9 cellular contexts compared by ENCODE assay signal in the genomic region with DNA sequence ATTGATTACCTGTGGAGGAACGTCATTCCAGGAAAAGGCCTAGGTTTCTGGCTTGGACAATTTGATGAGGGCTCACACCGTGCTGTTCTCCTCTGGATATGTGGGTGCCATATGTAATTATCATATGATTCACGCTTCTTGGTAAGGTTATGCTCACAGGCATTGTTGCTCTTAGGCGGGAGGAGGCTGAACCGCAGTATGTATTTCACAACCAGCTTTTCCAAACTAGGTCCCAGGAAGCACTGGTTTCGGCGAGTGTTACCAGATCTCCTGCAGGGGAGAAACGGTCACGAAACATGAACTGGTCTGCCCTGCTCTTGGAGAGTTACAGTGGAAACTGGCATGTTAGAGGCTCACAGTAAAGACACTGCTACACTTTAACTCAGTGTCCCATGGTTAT. TPM values are rescaled to one million over a fixed set of nuclear protein-coding genes. Genes with fewer than 3 reads are reported as not detected.
A peak's percentile ranks its signal among the peaks of the same experiment; 100 is the strongest.
DNase-seq lines count a peak whose midpoint lies in the region; ATAC-seq and TF ChIP-seq lines count a peak whose summit lies in the region.
"Had no signal": no experiment of that assay in that cellular context is flagged by ENCODE, and none has a peak within 500 bp of the region (broad histone marks: within the 10 kb centered on the region; RNA-seq: fewer than 3 reads in every experiment).

No MANE protein-coding gene starts in this region.

- BruUV-seq in Caco-2 (replicated peaks; lab: Mats Ljungman, UMichigan) = no TSS peak

- no peaks in the 10 kb centered on the region for H3K9me3 Mint-ChIP-seq in activated naive CD8-positive, alpha-beta T cell treated with anti-CD3 and anti-CD28 coated beads, Interleukin-2, amount 10 ng/mL, durations not matched to agents 7 days and 5 days
- peaks cover 12% of the 10 kb centered on the region for H3K9me3 Mint-ChIP-seq in Caco-2 (ENCODE audit: unreplicated experiment)

- no peak for TF ChIP-seq CTCF in Caco-2 (IDR thresholded peaks at IDR 0.05; ENCODE audit: insufficient read depth in 1 of 2, low read depth in 1 of 2, low read length in 1 of 2, severe bottlenecking in 1 of 2, unreplicated experiment in 1 of 2)

- peaks cover 13% of the 10 kb centered on the region for H3K4me1 Mint-ChIP-seq in activated naive CD8-positive, alpha-beta T cell treated with anti-CD3 and anti-CD28 coated beads, Interleukin-2, amount 10 ng/mL, durations not matched to agents 7 days and 5 days
- H3K4me1 Mint-ChIP-seq in Caco-2 (ENCODE audit: low read depth, unreplicated experiment) = no peaks in the 10 kb centered on the region

- H3K27me3 ChIP-seq in iPS-20b (ENCODE audit: insufficient read depth, low read length) (no peaks in the 10 kb centered on the region), Caco-2 (replicated peaks; ENCODE audit: control insufficient read depth, insufficient read depth, low read length) (no peaks in the 10 kb centered on the region)

- CTCF ChIA-PET in Caco-2 (lab: Charles Lee) = interaction anchor here (0.6 kb wide), 1 partner anchor 19 kb away, joined by 3 read pairs; no protein-coding TSS in a partner anchor

- peaks cover 1% of the 10 kb centered on the region for H3K36me3 Mint-ChIP-seq in activated naive CD8-positive, alpha-beta T cell treated with anti-CD3 and anti-CD28 coated beads, Interleukin-2, amount 10 ng/mL, durations not matched to agents 7 days and 5 days
- H3K36me3 Mint-ChIP-seq in Caco-2 (ENCODE audit: insufficient read depth, unreplicated experiment) = no peaks in the 10 kb centered on the region

- H3K4me3 ChIP-seq in iPS-20b (ENCODE audit: low read length) = peak overlapping the region; percentile 71
- H3K4me3 ChIP-seq in Caco-2 (ENCODE audit: low read depth, low read length) = no peak overlapping the region

- intact Hi-C loops in Caco-2 (cut with micrococcal nuclease; ENCODE audit: unreplicated experiment) = no loop called here

- H3K27me3 Mint-ChIP-seq in activated naive CD8-positive, alpha-beta T cell treated with anti-CD3 and anti-CD28 coated beads, Interleukin-2, amount 10 ng/mL, durations not matched to agents 7 days and 5 days = no peaks in the 10 kb centered on the region
- H3K27me3 Mint-ChIP-seq in Caco-2 (ENCODE audit: insufficient read depth, unreplicated experiment) = no peaks in the 10 kb centered on the region

- POLR2A ChIA-PET in activated naive CD8-positive, alpha-beta T cell treated with anti-CD3 and anti-CD28 coated beads, Interleukin-2, amount 10 ng/mL, durations not matched to agents 7 days and 5 days (lab: Charles Lee) = interaction anchor here (0.7 to 2.7 kb wide), 5 partner anchors 14 to 287 kb away, joined by 3 to 9 read pairs (median 5); partner anchors contain the start of gene ECI2
- POLR2A ChIA-PET in Caco-2 (lab: Charles Lee) = no interaction called here

- H3K27ac Mint-ChIP-seq in activated naive CD8-positive, alpha-beta T cell treated with anti-CD3 and anti-CD28 coated beads, Interleukin-2, amount 10 ng/mL, durations not matched to agents 7 days and 5 days = peak overlapping the region; percentile 76
- H3K27ac Mint-ChIP-seq in Caco-2 (ENCODE audit: unreplicated experiment) = no peak overlapping the region

- H3K9ac ChIP-seq in iPS-20b (ENCODE audit: low read depth, low read length) = peak overlapping the region; percentile 43; the same call in 1 of the 2 replicates

- H3K9me3 ChIP-seq in iPS-20b (ENCODE audit: insufficient read depth, low read depth, low read length) (no peaks in the 10 kb centered on the region), Caco-2 (peaks cover 14% of the 10 kb centered on the region)

- H3K36me3 ChIP-seq in iPS-20b (ENCODE audit: insufficient read depth, low read depth, low read length) (no peaks in the 10 kb centered on the region), Caco-2 (ENCODE audit: control insufficient read depth, insufficient read depth, low read length) (no peaks in the 10 kb centered on the region)

- DNase-seq in NCI-H748 (lab: John Stamatoyannopoulos, UW; ENCODE audit: unreplicated experiment) = peak; percentile 42
- no peak for DNase-seq in NCI-H748 treated with DMSO at 0.1 percent for 48 hours (lab: John Stamatoyannopoulos, UW)
- DNase-seq in activated naive CD8-positive, alpha-beta T cell treated with anti-CD3 and anti-CD28 coated beads, Interleukin-2, amount 10 ng/mL, durations not matched to agents 7 days and 5 days = no peak
- peak; percentile 55 for DNase-seq in stromal cell of bone marrow (ENCODE audit: low read depth)
- no peak for DNase-seq in NCI-H345 treated with DMSO at 0.1 percent for 48 hours (lab: John Stamatoyannopoulos, UW; ENCODE audit: unreplicated experiment)
- no peak for DNase-seq in Caco-2
- DNase-seq: AML-193 had no signal

- H3K27ac ChIP-seq in iPS-20b (ENCODE audit: low read length) = no peak overlapping the region

- ATAC-seq in activated naive CD8-positive, alpha-beta T cell treated with anti-CD3 and anti-CD28 coated beads, Interleukin-2, amount 10 ng/mL, durations not matched to agents 7 days and 5 days (ENCODE audit: low read depth) = no peak
- ATAC-seq in HG03196 (IDR thresholded peaks at IDR 0.05; ENCODE audit: unreplicated experiment) = no peak

- H3K4me3 Mint-ChIP-seq in activated naive CD8-positive, alpha-beta T cell treated with anti-CD3 and anti-CD28 coated beads, Interleukin-2, amount 10 ng/mL, durations not matched to agents 7 days and 5 days = peak overlapping the region; percentile 79
- no peak overlapping the region for H3K4me3 Mint-ChIP-seq in Caco-2 (ENCODE audit: unreplicated experiment)

- no peaks in the 10 kb centered on the region; the same call in 1 of the 2 replicates for H3K4me1 ChIP-seq in iPS-20b (ENCODE audit: insufficient read depth, low read length)
- no peaks in the 10 kb centered on the region for H3K4me1 ChIP-seq in Caco-2

RNA-seq across cellular contexts. Expression of gene FAM50B, which starts 0.8 kb away (rescaled TPM):
- 10 to 100 TPM in 1 of 2 experiments, 1 to 10 TPM in 1; 8.2 to 11.2 TPM for total RNA-seq in activated naive CD8-positive, alpha-beta T cell treated with anti-CD3 and anti-CD28 coated beads, Interleukin-2, amount 10 ng/mL, durations not matched to agents 7 days and 5 days
- total RNA-seq in Caco-2 (2022) = not detected in 2 replicates

Comparison
In these comparisons a context has a peak if more than half of its experiments do, and no peak if none do; other contexts are left out.
1. DNase-seq: peak in NCI-H748 (single experiment) and stromal cell of bone marrow (single experiment); none in NCI-H748 treated with DMSO at 0.1 percent for 48 hours (single experiment), activated naive CD8-positive, alpha-beta T cell treated with anti-CD3 and anti-CD28 coated beads, Interleukin-2, amount 10 ng/mL, durations not matched to agents 7 days and 5 days (single experiment), NCI-H345 treated with DMSO at 0.1 percent for 48 hours (single experiment) and Caco-2 (0 of 2).